11 cellular contexts compared by ENCODE assay signal in the genomic region with DNA sequence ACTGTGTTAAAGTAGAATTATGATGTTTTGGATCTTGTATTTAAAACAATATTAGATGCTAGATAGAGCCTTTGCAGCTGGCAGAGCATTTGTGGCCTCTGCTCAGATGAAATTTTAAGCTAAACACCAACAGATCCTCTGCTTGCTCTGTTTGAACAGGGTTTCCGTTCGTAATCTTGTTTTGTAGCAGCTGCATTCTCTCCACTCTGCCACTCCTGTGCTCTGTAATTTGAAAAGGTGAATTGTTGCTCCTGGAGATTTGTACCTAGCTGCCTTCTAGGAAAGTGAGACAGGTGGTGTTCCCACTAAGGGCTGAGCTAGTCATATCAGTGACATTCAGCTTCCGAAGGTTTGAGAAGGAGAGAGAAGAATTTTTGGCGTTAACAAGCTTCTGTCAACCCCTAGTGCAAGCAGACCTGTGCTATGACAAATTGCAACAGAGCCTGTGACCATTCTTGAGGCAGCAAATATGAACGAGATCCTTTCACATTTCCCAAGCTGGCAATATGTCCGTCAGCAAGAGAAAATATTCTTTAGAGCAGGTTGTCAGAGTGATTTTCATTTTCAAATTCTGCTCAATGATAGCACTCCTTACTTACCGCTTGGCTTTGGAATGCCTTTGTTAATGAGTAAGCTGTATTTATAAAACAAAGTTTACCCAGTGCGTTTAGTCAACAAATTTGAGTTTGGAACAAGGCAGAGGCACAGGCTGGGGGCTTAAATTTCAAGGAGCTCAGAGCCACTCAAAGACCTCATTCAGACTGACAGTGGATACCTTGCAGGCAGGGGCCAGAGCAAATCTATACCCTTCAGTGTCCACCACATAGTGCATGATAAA. TPM values are rescaled to one million over a fixed set of nuclear protein-coding genes. Genes with fewer than 3 reads are reported as not detected.
DNase-seq lines count a peak whose midpoint lies in the region; ATAC-seq and TF ChIP-seq lines count a peak whose summit lies in the region.
"Had no signal": no experiment of that assay in that cellular context is flagged by ENCODE, and none has a peak within 500 bp of the region (broad histone marks: within the 10 kb centered on the region; RNA-seq: fewer than 3 reads in every experiment).

No MANE protein-coding gene starts in this region.

- H3K27ac ChIP-seq in brain microvascular endothelial cell: no peak overlapping the region
- H3K27ac ChIP-seq: gastroesophageal sphincter, ovary had no signal

- peak overlapping the region; percentile 7 for H3K4me3 ChIP-seq in brain microvascular endothelial cell (ENCODE audit: low read depth, low read length)
- H3K4me3 ChIP-seq: gastroesophageal sphincter, ovary had no signal

- H3K9me3 Mint-ChIP-seq in natural killer cell: no peaks in the 10 kb centered on the region

- peak overlapping the region; percentile 87 for H3K4me3 Mint-ChIP-seq in natural killer cell

- peaks cover 11% of the 10 kb centered on the region for H3K36me3 Mint-ChIP-seq in natural killer cell

- no peaks in the 10 kb centered on the region for H3K27me3 ChIP-seq in brain microvascular endothelial cell (replicated peaks)
- H3K27me3 ChIP-seq: ovary had no signal

- in situ Hi-C loops in brain microvascular endothelial cell (cut with HindIII; ENCODE audit: low pct_ligation_motif_present, low sequenced_read_pairs): no loop called here

- TF ChIP-seq CTCF in brain microvascular endothelial cell (IDR thresholded peaks at IDR 0.05; ENCODE audit: low read depth, low read length, missing control alignments): no peak
- no peak for TF ChIP-seq CTCF in natural killer cell (IDR thresholded peaks at IDR 0.05)

- DNase-seq in COLO668 (lab: John Stamatoyannopoulos, UW; ENCODE audit: unreplicated experiment): peak; percentile 21
- peak; percentile 76 for DNase-seq in NCI-H1105 treated with DMSO at 0.1 percent for 48 hours (lab: John Stamatoyannopoulos, UW)
- DNase-seq in brain microvascular endothelial cell: no peak
- no peak for DNase-seq in natural killer cell
- DNase-seq in SKM-1 (lab: John Stamatoyannopoulos, UW; ENCODE audit: unreplicated experiment): no peak
- no peak for DNase-seq in NCI-H226
- no peak for DNase-seq in SW480 (ENCODE audit: low spot score)
- DNase-seq: left cardiac atrium, ovary had no signal

- peak overlapping the region; percentile 84 to 90 for H3K27ac Mint-ChIP-seq in natural killer cell

- ATAC-seq in natural killer cell (no peak), HG02840 (IDR thresholded peaks at IDR 0.05; ENCODE audit: low FRiP score, unreplicated experiment) (no peak)
- ATAC-seq: gastroesophageal sphincter, left cardiac atrium had no signal

- H3K27me3 Mint-ChIP-seq in natural killer cell (ENCODE audit: low read depth in 2 of 2): no peaks in the 10 kb centered on the region

- intact Hi-C loops in natural killer cell (cut with micrococcal nuclease): loop anchor here (5.0 kb wide), 3 partner anchors 222 to 847 kb away; partner anchors contain the start of gene DIPK2A

- peaks cover 78 to 80% of the 10 kb centered on the region in 2 donors for H3K4me1 Mint-ChIP-seq in natural killer cell

- peaks cover 5% of the 10 kb centered on the region for H3K36me3 ChIP-seq in brain microvascular endothelial cell (replicated peaks)
- H3K36me3 ChIP-seq: gastroesophageal sphincter, ovary had no signal

RNA-seq across cellular contexts. Expression of gene CHST2, which starts 5.3 kb away (rescaled TPM):
- 100 to 1,000 TPM in 1 of 3 donors, 10 to 100 TPM in 2; 74.6 to 113 (median 95.4) TPM for total RNA-seq in natural killer cell

Comparison
In these comparisons a context has a peak if more than half of its experiments do, and no peak if none do; other contexts are left out.
1. DNase-seq: peak in COLO668 (single experiment) and NCI-H1105 treated with DMSO at 0.1 percent for 48 hours (single experiment); none in brain microvascular endothelial cell (single experiment), natural killer cell (single experiment), SKM-1 (single experiment), NCI-H226 (single experiment) and SW480 (single experiment).